In genomic region chr9:129626944-129627297, GRCh38 we compare ENCODE assay signal across 8 cellular contexts. TPM values are rescaled to one million over a fixed set of nuclear protein-coding genes. Genes with fewer than 3 reads are reported as not detected.
DNase-seq lines count a peak whose midpoint lies in the region; ATAC-seq and TF ChIP-seq lines count a peak whose summit lies in the region.

No MANE protein-coding gene starts in this region.

- H3K79me2 ChIP-seq in hepatocyte = peaks cover 62% of the 10 kb centered on the region

- H3K27me3 ChIP-seq in HUES6 (ENCODE audit: control insufficient read depth, insufficient read depth, low read length) (peaks cover under 1% of the 10 kb centered on the region; the same call in 1 of the 2 replicates), hepatocyte (no peaks in the 10 kb centered on the region)

- H3K27me3 Mint-ChIP-seq in activated naive CD8-positive, alpha-beta T cell = no peaks in the 10 kb centered on the region

- H3K9me3 ChIP-seq in HUES6 (ENCODE audit: control insufficient read depth, insufficient read depth, low read depth, low read length) = no peaks in the 10 kb centered on the region
- H3K9me3 ChIP-seq in hepatocyte (ENCODE audit: low read depth) = no peaks in the 10 kb centered on the region

- H3K4me3 Mint-ChIP-seq in activated naive CD8-positive, alpha-beta T cell = peak overlapping the region; percentile 97
- peak overlapping the region; percentile 88 for H3K4me3 Mint-ChIP-seq in stimulated activated effector memory CD8-positive, alpha-beta T cell treated with anti-CD3 and anti-CD28 coated beads, Interleukin-12 subunit alpha, Interleukin-12 subunit beta, amount 100 ng/mL, for 72 hours

- 13% methylated on average over 8 of the region's 8 CpGs for WGBS in hepatocyte (ENCODE audit: low lambda C conversion rate, missing lambda C conversion rate)

- DNase-seq in hepatocyte (ENCODE audit: low spot score) = no peak
- no peak for DNase-seq in stimulated activated effector memory CD8-positive, alpha-beta T cell treated with anti-CD3 and anti-CD28 coated beads, Interleukin-12 subunit alpha, Interleukin-12 subunit beta, amount 100 ng/mL, for 72 hours (ENCODE audit: low spot score in 2 of 2)
- no peak for DNase-seq in inferior parietal cortex (ENCODE audit: extremely low spot score)
- no peak for DNase-seq in H4 (ENCODE audit: low spot score)
- DNase-seq in RPMI8226 = no peak

- H4K20me1 ChIP-seq in hepatocyte (ENCODE audit: insufficient read depth, poor library complexity, severe bottlenecking) = peaks cover 54% of the 10 kb centered on the region

- peak overlapping the region; percentile 99 for H3K27ac Mint-ChIP-seq in activated naive CD8-positive, alpha-beta T cell
- peak overlapping the region; percentile 93 for H3K27ac Mint-ChIP-seq in stimulated activated effector memory CD8-positive, alpha-beta T cell treated with anti-CD3 and anti-CD28 coated beads, Interleukin-12 subunit alpha, Interleukin-12 subunit beta, amount 100 ng/mL, for 72 hours

- peak overlapping the region; percentile 90 for H3K4me3 ChIP-seq in GM12875 (ENCODE audit: low read depth, low read length)
- H3K4me3 ChIP-seq in HUES6 (ENCODE audit: low read depth, low read length) = peak overlapping the region; percentile 98
- H3K4me3 ChIP-seq in hepatocyte = peak overlapping the region; percentile 76

- H3K36me3 ChIP-seq in HUES6 (ENCODE audit: control insufficient read depth, insufficient read depth, low read length) (peaks cover 17% of the 10 kb centered on the region), hepatocyte (replicated peaks; ENCODE audit: insufficient read depth, low read depth) (no peaks in the 10 kb centered on the region)

- ATAC-seq in stimulated activated effector memory CD8-positive, alpha-beta T cell treated with anti-CD3 and anti-CD28 coated beads, Interleukin-12 subunit alpha, Interleukin-12 subunit beta, amount 100 ng/mL, for 72 hours = peak; percentile 4

- H3K4me2 ChIP-seq in hepatocyte = peak overlapping the region; percentile 94

- H3K9me3 Mint-ChIP-seq in activated naive CD8-positive, alpha-beta T cell (ENCODE audit: low read depth) = no peaks in the 10 kb centered on the region
- no peaks in the 10 kb centered on the region for H3K9me3 Mint-ChIP-seq in stimulated activated effector memory CD8-positive, alpha-beta T cell treated with anti-CD3 and anti-CD28 coated beads, Interleukin-12 subunit alpha, Interleukin-12 subunit beta, amount 100 ng/mL, for 72 hours

- H3K9me2 ChIP-seq in hepatocyte (replicated peaks; ENCODE audit: insufficient read depth) = no peaks in the 10 kb centered on the region

- H2AFZ ChIP-seq in hepatocyte = peak overlapping the region; percentile 34

- peaks cover 65% of the 10 kb centered on the region for H3K4me1 Mint-ChIP-seq in activated naive CD8-positive, alpha-beta T cell (ENCODE audit: low read depth)
- H3K4me1 Mint-ChIP-seq in stimulated activated effector memory CD8-positive, alpha-beta T cell treated with anti-CD3 and anti-CD28 coated beads, Interleukin-12 subunit alpha, Interleukin-12 subunit beta, amount 100 ng/mL, for 72 hours = peaks cover 65% of the 10 kb centered on the region

- TF ChIP-seq CTCF in GM12875 (IDR thresholded peaks at IDR 0.05; ENCODE audit: borderline replicate concordance, insufficient read depth, low read depth, low read length) (no peak), hepatocyte (IDR thresholded peaks at IDR 0.05; ENCODE audit: poor library complexity) (no peak)

- peak overlapping the region; percentile 95 for H3K9ac ChIP-seq in HUES6 (ENCODE audit: low read length)

- peak overlapping the region; percentile 97 for H3K27ac ChIP-seq in HUES6 (ENCODE audit: low read depth, low read length)
- H3K27ac ChIP-seq in hepatocyte = peak overlapping the region; percentile 94

- H3K4me1 ChIP-seq in HUES6 (ENCODE audit: control insufficient read depth, insufficient read depth, low read length) (peaks cover 29% of the 10 kb centered on the region), hepatocyte (ENCODE audit: insufficient read depth) (peaks cover 21% of the 10 kb centered on the region)

- peaks cover 6% of the 10 kb centered on the region for H3K36me3 Mint-ChIP-seq in activated naive CD8-positive, alpha-beta T cell
- peaks cover 59% of the 10 kb centered on the region for H3K36me3 Mint-ChIP-seq in stimulated activated effector memory CD8-positive, alpha-beta T cell treated with anti-CD3 and anti-CD28 coated beads, Interleukin-12 subunit alpha, Interleukin-12 subunit beta, amount 100 ng/mL, for 72 hours

RNA-seq across cellular contexts. Expression of gene NTMT1, which starts 1.0 kb away (rescaled TPM):
- 20.8 and 32.5 TPM in 2 replicates for total RNA-seq in hepatocyte
- 66.9 and 81.4 TPM in 2 replicates for polyA plus RNA-seq in hepatocyte
- total RNA-seq in H4 (2014; rRNA removed; shearing (Covaris generic)) = 42.0 and 47.8 TPM in 2 replicates

RNA-seq across cellular contexts. Expression of gene C9orf50, which starts 6.0 kb away (rescaled TPM):
- total RNA-seq in hepatocyte = not detected in 2 replicates
- polyA plus RNA-seq in hepatocyte = 0.86 TPM in 1 of 2 replicates, not detected in the other
- total RNA-seq in H4 (2014; rRNA removed; shearing (Covaris generic)) = not detected in 2 replicates

RNA-seq across cellular contexts. Expression of gene ASB6, which starts 15.0 kb away (rescaled TPM):
- total RNA-seq in hepatocyte = 10.5 and 14.2 TPM in 2 replicates
- 10.7 and 15.5 TPM in 2 replicates for polyA plus RNA-seq in hepatocyte
- 8.3 and 13.3 TPM in 2 replicates for total RNA-seq in H4 (2014; rRNA removed; shearing (Covaris generic))

RNA-seq across cellular contexts. Expression of gene PRRX2, which starts 38.5 kb away (rescaled TPM):
- 5.7 and 9.7 TPM in 2 replicates for total RNA-seq in hepatocyte
- polyA plus RNA-seq in hepatocyte = 14.0 and 23.0 TPM in 2 replicates
- total RNA-seq in H4 (2014; rRNA removed; shearing (Covaris generic)) = 16.5 and 18.9 TPM in 2 replicates
